ENCODE assay signal across 8 cellular contexts in the genomic region with DNA sequence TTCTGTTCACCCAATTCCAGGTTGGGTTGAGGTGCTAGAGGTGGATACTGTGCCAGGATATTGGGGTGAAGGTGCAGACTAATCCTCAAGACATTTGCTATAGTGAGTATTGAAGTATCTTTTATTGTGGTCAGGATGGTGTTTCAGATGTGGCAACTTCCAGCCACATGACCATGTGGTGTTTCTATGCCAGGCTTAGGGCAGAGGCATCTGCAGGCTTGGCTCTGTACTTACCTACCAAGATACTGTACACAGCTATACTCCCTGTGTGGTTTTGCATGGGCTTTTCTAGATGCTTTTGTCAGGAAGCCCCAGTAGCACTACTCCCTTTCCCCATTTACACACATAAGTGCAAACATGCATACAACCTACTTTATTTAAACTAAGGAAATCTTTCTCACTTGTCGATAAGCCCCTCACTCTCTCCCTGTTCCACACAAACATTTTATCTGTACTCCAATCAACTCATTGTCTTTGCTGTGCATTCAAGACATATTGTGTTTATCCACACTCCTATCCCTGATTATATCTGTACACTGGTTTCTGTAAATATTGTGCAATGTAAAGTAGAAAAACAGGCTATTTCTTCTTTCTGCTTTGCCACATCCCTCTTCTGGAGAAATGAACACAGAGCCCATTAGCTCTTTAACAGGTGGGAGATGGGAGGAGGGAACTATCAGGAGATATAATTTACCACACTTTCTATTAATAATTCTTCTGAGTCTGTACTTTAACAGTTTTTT. TPM values are rescaled to one million over a fixed set of nuclear protein-coding genes. Genes with fewer than 3 reads are reported as not detected.
DNase-seq lines count a peak whose midpoint lies in the region; ATAC-seq and TF ChIP-seq lines count a peak whose summit lies in the region.

No MANE protein-coding gene starts in this region.

- H3K27ac ChIP-seq in OCI-LY1 (ENCODE audit: low read depth, low read length, poor library complexity, severe bottlenecking) = peak overlapping the region; percentile 36
- H3K27ac ChIP-seq in endodermal cell (ENCODE audit: low read depth, low read length) = no peak overlapping the region

- H3K4me1 ChIP-seq in OCI-LY1 (ENCODE audit: insufficient read depth, low read length, severe bottlenecking) (peaks cover 24% of the 10 kb centered on the region), endodermal cell (ENCODE audit: control insufficient read depth, insufficient read depth, low read length) (no peaks in the 10 kb centered on the region)

- no peaks in the 10 kb centered on the region for H4K20me1 ChIP-seq in OCI-LY1 (ENCODE audit: insufficient read depth, low read length)

- no peak overlapping the region for H2AFZ ChIP-seq in OCI-LY1 (ENCODE audit: low read length)

- no peaks in the 10 kb centered on the region for H3K9me3 Mint-ChIP-seq in endodermal cell

- H3K27me3 ChIP-seq in OCI-LY1 (ENCODE audit: insufficient read depth, low read length) = no peaks in the 10 kb centered on the region
- no peaks in the 10 kb centered on the region for H3K27me3 ChIP-seq in endodermal cell (ENCODE audit: control insufficient read depth, insufficient read depth, low read length, poor library complexity, severe bottlenecking)

- peaks cover 18% of the 10 kb centered on the region for H3K79me2 ChIP-seq in OCI-LY1 (ENCODE audit: insufficient read depth, low read length)

- H3K9ac ChIP-seq in OCI-LY1 (ENCODE audit: low read length) (no peak overlapping the region), endodermal cell (ENCODE audit: extremely low read depth, low read length, poor library complexity, severe bottlenecking) (no peak overlapping the region)

- H3K4me3 Mint-ChIP-seq in endodermal cell = no peak overlapping the region

- H3K4me3 ChIP-seq in OCI-LY1 (ENCODE audit: low read depth, low read length, poor library complexity, severe bottlenecking) = no peak overlapping the region
- no peak overlapping the region for H3K4me3 ChIP-seq in choroid plexus epithelial cell (ENCODE audit: low read depth, low read length)
- no peak overlapping the region for H3K4me3 ChIP-seq in endodermal cell (ENCODE audit: low read length)

- H3K9me2 ChIP-seq in OCI-LY1 (ENCODE audit: low read depth, low read length) = no peaks in the 10 kb centered on the region

- H3K36me3 Mint-ChIP-seq in endodermal cell (ENCODE audit: low read depth) = peaks cover 12% of the 10 kb centered on the region

- H3K4me2 ChIP-seq in OCI-LY1 (ENCODE audit: low read length) = no peak overlapping the region

- H3F3A ChIP-seq in OCI-LY1 (ENCODE audit: insufficient read depth, low read length) = no peaks in the 10 kb centered on the region

- 97 to 100% methylated on average over 1 of the region's 1 CpG for WGBS in endodermal cell (ENCODE audit: insufficient coverage in 1 of 2, insufficient read length in 1 of 2), 2 experiments

- peaks cover 38% of the 10 kb centered on the region for H3K36me3 ChIP-seq in OCI-LY1 (ENCODE audit: insufficient read depth, low read length)
- H3K36me3 ChIP-seq in endodermal cell (ENCODE audit: control insufficient read depth, insufficient read depth, low read length) = peaks cover 45% of the 10 kb centered on the region

- DNase-seq in choroid plexus epithelial cell (ENCODE audit: low read depth) (peak; percentile 64), dermis blood vessel endothelial cell (no peak), endodermal cell (no peak), midbrain (lab: John Stamatoyannopoulos, UW) (no peak)

- TF ChIP-seq CTCF in OCI-LY1 (IDR thresholded peaks at IDR 0.05; ENCODE audit: low read length) = no peak
- TF ChIP-seq CTCF in choroid plexus epithelial cell (conservative IDR thresholded peaks at IDR 0.05; ENCODE audit: low read depth, low read length) = no peak
- TF ChIP-seq CTCF in endodermal cell (conservative IDR thresholded peaks at IDR 0.05) = no peak

- H3K27ac Mint-ChIP-seq in endodermal cell = no peak overlapping the region

- H3K9me3 ChIP-seq in OCI-LY1 (ENCODE audit: low read length) = no peaks in the 10 kb centered on the region
- H3K9me3 ChIP-seq in endodermal cell (ENCODE audit: control insufficient read depth, low read length) = no peaks in the 10 kb centered on the region

- no peaks in the 10 kb centered on the region for H3K27me3 Mint-ChIP-seq in endodermal cell (ENCODE audit: insufficient read depth)

- ATAC-seq in GM18870 (IDR thresholded peaks at IDR 0.05; ENCODE audit: unreplicated experiment) (peak; percentile 90), HG02763 (IDR thresholded peaks at IDR 0.05; ENCODE audit: unreplicated experiment) (peak; percentile 81), GM19035 (IDR thresholded peaks at IDR 0.05; ENCODE audit: unreplicated experiment) (no peak)

- H3K4me1 Mint-ChIP-seq in endodermal cell = peaks cover 2% of the 10 kb centered on the region

RNA-seq across cellular contexts. Expression of gene ARL6IP6, which starts 12.3 kb away (rescaled TPM):
- total RNA-seq in dermis blood vessel endothelial cell (29.6 and 41.4 TPM in 2 replicates), endodermal cell (10 to 100 TPM; 45.7 to 55.2 TPM)
- 87.7 TPM for polyA plus RNA-seq in endodermal cell (2013, experiment 1 of 2)
- polyA plus RNA-seq in endodermal cell (2013, experiment 2 of 2) = 84.6 TPM

RNA-seq across cellular contexts. Expression of gene PRPF40A, which starts 13.5 kb away (rescaled TPM):
- 134 and 159 TPM in 2 replicates for total RNA-seq in dermis blood vessel endothelial cell
- 100 to 1,000 TPM; 190 to 222 TPM for total RNA-seq in endodermal cell
- 157 TPM for polyA plus RNA-seq in endodermal cell (2013, experiment 1 of 2)
- polyA plus RNA-seq in endodermal cell (2013, experiment 2 of 2) = 163 TPM
